In genomic region chr18:58135170-58135569, GRCh38 we compare ENCODE assay signal across 11 cellular contexts.
A peak's percentile ranks its signal among the peaks of the same experiment; 100 is the strongest.
DNase-seq lines count a peak whose midpoint lies in the region; ATAC-seq and TF ChIP-seq lines count a peak whose summit lies in the region.
"Had no signal": no experiment of that assay in that cellular context is flagged by ENCODE, and none has a peak within 500 bp of the region (broad histone marks: within the 10 kb centered on the region; RNA-seq: fewer than 3 reads in every experiment).

No MANE protein-coding gene starts in this region.

- H3K4me3 ChIP-seq in GM12865 (ENCODE audit: low read depth, low read length) (no peak overlapping the region), astrocyte of the cerebellum (ENCODE audit: low read depth, low read length) (no peak overlapping the region)
- H3K4me3 ChIP-seq: cardiac muscle cell, SJSA1, thoracic aorta had no signal

- peaks cover 14% of the 10 kb centered on the region for H3K27me3 Mint-ChIP-seq in activated CD4-positive, alpha-beta memory T cell treated with anti-CD3 and anti-CD28 coated beads for 36 hours

- CTCF ChIA-PET in activated CD4-positive, alpha-beta memory T cell treated with anti-CD3 and anti-CD28 coated beads for 36 hours (lab: Charles Lee) = interaction anchor here (0.8 to 4.0 kb wide), 15 partner anchors 8 to 253 kb away, joined by 3 to 21 read pairs (median 3); partner anchors contain the start of gene NEDD4L

- H3K4me3 Mint-ChIP-seq in activated CD4-positive, alpha-beta memory T cell treated with anti-CD3 and anti-CD28 coated beads for 36 hours = no peak overlapping the region

- H3K4me1 Mint-ChIP-seq in activated CD4-positive, alpha-beta memory T cell treated with anti-CD3 and anti-CD28 coated beads for 36 hours (ENCODE audit: low read depth) = peaks cover 9% of the 10 kb centered on the region

- peak; percentile 55 for ATAC-seq in HG02763 (IDR thresholded peaks at IDR 0.05; ENCODE audit: unreplicated experiment)

- DNase-seq in GM12865 (ENCODE audit: low read depth) = peak; percentile 29
- peak; percentile 93 for DNase-seq in astrocyte of the cerebellum (ENCODE audit: low read depth)
- peak; percentile 48 for DNase-seq in non-pigmented ciliary epithelial cell (ENCODE audit: low read depth)
- no peak for DNase-seq in activated CD4-positive, alpha-beta memory T cell treated with anti-CD3 and anti-CD28 coated beads for 36 hours
- no peak for DNase-seq in medulla oblongata (ENCODE audit: extremely low spot score)
- no peak for DNase-seq in cortex of kidney (lab: John Stamatoyannopoulos, UW)
- DNase-seq in NCI-H526 (lab: John Stamatoyannopoulos, UW) = no peak

- in situ Hi-C loops in astrocyte of the cerebellum (cut with HindIII; ENCODE audit: low sequenced_read_pairs) = no loop called here

- TF ChIP-seq CTCF in GM12865 (IDR thresholded peaks at IDR 0.05; ENCODE audit: insufficient read depth, low read depth, low read length, missing control alignments) (no peak), astrocyte of the cerebellum (IDR thresholded peaks at IDR 0.05; ENCODE audit: low read depth, low read length, missing control alignments) (no peak)

- POLR2A ChIA-PET in activated CD4-positive, alpha-beta memory T cell treated with anti-CD3 and anti-CD28 coated beads for 36 hours (lab: Charles Lee) = no interaction called here

- intact Hi-C loops in activated CD4-positive, alpha-beta memory T cell treated with anti-CD3 and anti-CD28 coated beads for 36 hours (cut with micrococcal nuclease) = loop anchor here (1.0 to 5.0 kb wide), 4 partner anchors 47 to 253 kb away; no protein-coding TSS in a partner anchor

- no peaks in the 10 kb centered on the region for H3K36me3 Mint-ChIP-seq in activated CD4-positive, alpha-beta memory T cell treated with anti-CD3 and anti-CD28 coated beads for 36 hours

- no peaks in the 10 kb centered on the region for H3K9me3 Mint-ChIP-seq in activated CD4-positive, alpha-beta memory T cell treated with anti-CD3 and anti-CD28 coated beads for 36 hours

- no peak overlapping the region for H3K27ac Mint-ChIP-seq in activated CD4-positive, alpha-beta memory T cell treated with anti-CD3 and anti-CD28 coated beads for 36 hours

Comparison
In these comparisons a context has a peak if more than half of its experiments do, and no peak if none do; other contexts are left out.
1. DNase-seq: peak in GM12865 (single experiment), astrocyte of the cerebellum (single experiment) and non-pigmented ciliary epithelial cell (single experiment); none in activated CD4-positive, alpha-beta memory T cell treated with anti-CD3 and anti-CD28 coated beads for 36 hours (single experiment), medulla oblongata (single experiment), cortex of kidney (single experiment) and NCI-H526 (0 of 2).